9 cellular contexts compared by ENCODE assay signal in genomic region chrX:132226169-132226568, GRCh38. TPM values are rescaled to one million over a fixed set of nuclear protein-coding genes. Genes with fewer than 3 reads are reported as not detected.
DNase-seq lines count a peak whose midpoint lies in the region; ATAC-seq, FAIRE-seq and TF ChIP-seq lines count a peak whose summit lies in the region.
"Had no signal": no experiment of that assay in that cellular context is flagged by ENCODE, and none has a peak within 500 bp of the region (broad histone marks: within the 10 kb centered on the region; RNA-seq: fewer than 3 reads in every experiment).

No MANE protein-coding gene starts in this region.

- no peaks in the 10 kb centered on the region for H3K4me1 Mint-ChIP-seq in osteocyte (ENCODE audit: unreplicated experiment)

- peak; percentile 0 for DNase-seq in NCI-H2171 treated with DMSO at 0.1 percent for 48 hours (lab: John Stamatoyannopoulos, UW)
- no peak for DNase-seq in NCI-H2171 (lab: John Stamatoyannopoulos, UW)
- DNase-seq in NAMALWA (ENCODE audit: low spot score), result peak; percentile 26
- no peak for DNase-seq in osteocyte (ENCODE audit: extremely low spot score, unreplicated experiment)
- no peak for DNase-seq in cerebellar cortex (ENCODE audit: low spot score)
- DNase-seq: NCI-H69 had no signal

- no peaks in the 10 kb centered on the region for H3K9me3 Mint-ChIP-seq in osteocyte (ENCODE audit: unreplicated experiment)

- FAIRE-seq in colon (lab: Jason Lieb, UNC), result peak; percentile 78

- ATAC-seq in HG03342 (IDR thresholded peaks at IDR 0.05; ENCODE audit: unreplicated experiment) (no peak), GM21381 (IDR thresholded peaks at IDR 0.05; ENCODE audit: unreplicated experiment) (no peak)

- H3K36me3 Mint-ChIP-seq in osteocyte (ENCODE audit: unreplicated experiment), result no peaks in the 10 kb centered on the region

- TF ChIP-seq CTCF in osteocyte (IDR thresholded peaks at IDR 0.05), result peak; percentile 72

- H3K27ac Mint-ChIP-seq in osteocyte (ENCODE audit: unreplicated experiment), result no peak overlapping the region

- no peaks in the 10 kb centered on the region for H3K27me3 Mint-ChIP-seq in osteocyte (ENCODE audit: unreplicated experiment)

- H3K4me3 Mint-ChIP-seq in osteocyte (ENCODE audit: unreplicated experiment), result no peak overlapping the region

RNA-seq across cellular contexts. Expression of gene RAP2C, which starts 6.9 kb away (rescaled TPM):
- total RNA-seq in osteocyte, result 44.3 and 52.2 TPM in 2 replicates

Comparison
In these comparisons a context has a peak if more than half of its experiments do, and no peak if none do; other contexts are left out.
1. DNase-seq: peak in NCI-H2171 treated with DMSO at 0.1 percent for 48 hours (single experiment) and NAMALWA (single experiment); none in NCI-H2171 (single experiment), osteocyte (single experiment) and cerebellar cortex (single experiment).